ENCODE assay signal across 1 cellular context in genomic region chr1:2031546-2032540, GRCh38.
A peak's percentile ranks its signal among the peaks of the same experiment; 100 is the strongest.
TF ChIP-seq lines count a peak whose summit lies in the region.

No MANE protein-coding gene starts in this region.

TF ChIP-seq in HepG2, 621 proteins besides CTCF, POLR2A, EP300 and RAD21:
- TF ChIP-seq XRCC5 (optimal IDR thresholded peaks at IDR 0.05; ENCODE audit: low read length) (no peak), ZSCAN25 (CRISPR knock-in tag; IDR thresholded peaks at IDR 0.05) (peak; percentile 94), ZNF296 (CRISPR knock-in tag; conservative IDR thresholded peaks at IDR 0.05) (no peak), UBTF (CRISPR knock-in tag; IDR thresholded peaks at IDR 0.05) (peak; percentile 35; the same call in 1 of the 2 replicates), EEA1 (CRISPR knock-in tag; IDR thresholded peaks at IDR 0.05; ENCODE audit: borderline replicate concordance) (no peak), ZBTB2 (CRISPR knock-in tag; IDR thresholded peaks at IDR 0.05; ENCODE audit: low read depth) (no peak), ZNF772 (CRISPR knock-in tag; IDR thresholded peaks at IDR 0.05) (no peak), ZBED4 (CRISPR knock-in tag; IDR thresholded peaks at IDR 0.05; ENCODE audit: borderline replicate concordance) (no peak), KLF13 (CRISPR knock-in tag; IDR thresholded peaks at IDR 0.05) (no peak), MTA1 (CRISPR knock-in tag; IDR thresholded peaks at IDR 0.05; ENCODE audit: borderline replicate concordance) (no peak), ZMYM2 (CRISPR knock-in tag; IDR thresholded peaks at IDR 0.05) (no peak), SP4 (CRISPR knock-in tag; IDR thresholded peaks at IDR 0.05) (no peak), SMARCC2 (IDR thresholded peaks at IDR 0.05) (no peak), ELF1 (CRISPR knock-in tag; IDR thresholded peaks at IDR 0.05) (no peak)
TF ChIP-seq in HepG2: peak in this region for 2.
